28 cellular contexts compared by ENCODE assay signal in the genomic region with DNA sequence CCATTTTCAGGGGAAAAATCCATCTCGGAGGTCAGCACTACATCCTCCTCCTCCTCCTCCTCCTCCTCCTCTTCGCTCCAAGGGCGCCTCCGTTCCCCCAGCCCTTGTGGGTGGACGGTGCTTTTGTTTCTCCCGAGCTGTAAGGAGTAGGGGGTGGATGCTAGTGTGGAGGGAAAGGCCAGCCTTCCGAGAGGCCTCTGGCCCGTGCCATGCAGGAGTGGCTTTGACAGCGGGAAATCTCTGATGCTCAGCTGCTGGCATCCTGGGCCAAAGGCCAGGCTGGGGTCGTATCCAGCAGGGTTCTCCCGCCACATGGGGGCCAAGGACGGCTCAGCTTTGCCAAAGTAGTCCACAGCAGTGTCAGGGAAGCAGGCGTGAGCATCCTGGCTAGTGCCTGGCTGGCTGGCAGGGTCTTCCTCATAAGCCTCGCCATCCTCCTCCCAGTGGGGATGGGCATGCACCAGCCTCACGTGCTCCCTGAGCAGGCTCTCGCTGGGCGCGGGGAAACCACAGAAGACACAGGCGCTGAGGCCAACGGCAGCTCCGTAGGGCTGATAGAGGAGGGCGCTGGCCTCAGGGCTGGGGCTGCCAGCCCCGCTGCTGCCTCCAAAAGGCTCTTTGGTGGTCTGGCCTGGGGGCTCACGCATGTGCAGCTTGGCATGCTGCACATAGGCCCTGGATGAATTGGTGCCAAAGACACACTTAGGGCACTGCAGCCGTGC. TPM values are rescaled to one million over a fixed set of nuclear protein-coding genes. Genes with fewer than 3 reads are reported as not detected.
"Had no signal": no experiment of that assay in that cellular context is flagged by ENCODE, and none has a peak within 500 bp of the region (broad histone marks: within the 10 kb centered on the region; RNA-seq: fewer than 3 reads in every experiment).

No MANE protein-coding gene starts in this region.

- H3K9me3 Mint-ChIP-seq: activated CD4-positive, alpha-beta memory T cell treated with anti-CD3 and anti-CD28 coated beads, Interleukin-2, amount 10 ng/mL, durations not matched to agents 7 days and 5 days; activated CD4-positive, alpha-beta T cell treated with anti-CD3 and anti-CD28 coated beads, Interleukin-2, amount 10 ng/mL, durations not matched to agents 24 days and 14 days; activated naive CD4-positive, alpha-beta T cell treated with anti-CD3 and anti-CD28 coated beads for 36 hours; activated T-cell treated with anti-CD3 and anti-CD28 coated beads, Interleukin-2, amount 50 U/mL, for 72 hours; naive thymus-derived CD8-positive, alpha-beta T cell; T-helper 2 cell treated with Interferon-gamma antibody and Interleukin-4, amounts not matched to agents 5 μg/mL and 100 μg/mL, for 36 hours had no signal

- H3K36me3 ChIP-seq: pancreas had no signal

- H3K4me1 Mint-ChIP-seq: naive thymus-derived CD8-positive, alpha-beta T cell had no signal

- H3K27me3 Mint-ChIP-seq: activated CD4-positive, alpha-beta memory T cell treated with anti-CD3 and anti-CD28 coated beads, Interleukin-2, amount 10 ng/mL, durations not matched to agents 7 days and 5 days; activated CD4-positive, alpha-beta T cell treated with anti-CD3 and anti-CD28 coated beads, Interleukin-2, amount 10 ng/mL, durations not matched to agents 24 days and 14 days; naive thymus-derived CD8-positive, alpha-beta T cell had no signal

- H3K27ac Mint-ChIP-seq: activated CD4-positive, alpha-beta memory T cell treated with anti-CD3 and anti-CD28 coated beads, Interleukin-2, amount 10 ng/mL, durations not matched to agents 7 days and 5 days; activated CD4-positive, alpha-beta T cell treated with anti-CD3 and anti-CD28 coated beads, Interleukin-2, amount 10 ng/mL, durations not matched to agents 24 days and 14 days; activated naive CD4-positive, alpha-beta T cell treated with anti-CD3 and anti-CD28 coated beads for 36 hours; activated T-cell treated with anti-CD3 and anti-CD28 coated beads, Interleukin-2, amount 50 U/mL, for 72 hours; naive thymus-derived CD8-positive, alpha-beta T cell; T-helper 2 cell treated with Interferon-gamma antibody and Interleukin-4, amounts not matched to agents 5 μg/mL and 100 μg/mL, for 36 hours had no signal

- H3K9me3 ChIP-seq: body of pancreas, left lung, pancreas, tibial nerve had no signal

- H3K4me3 Mint-ChIP-seq: activated CD4-positive, alpha-beta memory T cell treated with anti-CD3 and anti-CD28 coated beads, Interleukin-2, amount 10 ng/mL, durations not matched to agents 7 days and 5 days; activated CD4-positive, alpha-beta T cell treated with anti-CD3 and anti-CD28 coated beads, Interleukin-2, amount 10 ng/mL, durations not matched to agents 24 days and 14 days; activated naive CD4-positive, alpha-beta T cell treated with anti-CD3 and anti-CD28 coated beads for 36 hours; activated T-cell treated with anti-CD3 and anti-CD28 coated beads, Interleukin-2, amount 50 U/mL, for 72 hours; naive thymus-derived CD8-positive, alpha-beta T cell; T-helper 2 cell treated with Interferon-gamma antibody and Interleukin-4, amounts not matched to agents 5 μg/mL and 100 μg/mL, for 36 hours had no signal

- H3K27ac ChIP-seq: cardiac muscle cell, left lung, pancreas, tibial nerve, VCaP had no signal

- H3K27me3 ChIP-seq: body of pancreas, cardiac muscle cell, left lung, pancreas, tibial nerve had no signal

- DNase-seq: activated CD4-positive, alpha-beta memory T cell treated with anti-CD3 and anti-CD28 coated beads, Interleukin-2, amount 10 ng/mL, durations not matched to agents 7 days and 5 days; activated CD4-positive, alpha-beta T cell treated with anti-CD3 and anti-CD28 coated beads, Interleukin-2, amount 10 ng/mL, durations not matched to agents 24 days and 14 days; activated effector memory CD4-positive, alpha-beta T cell treated with Interleukin-2 at 50 U/mL for 16 hours; activated naive CD4-positive, alpha-beta T cell treated with anti-CD3 and anti-CD28 coated beads for 36 hours; activated T-cell treated with anti-CD3 and anti-CD28 coated beads, Interleukin-2, amount 50 U/mL, for 72 hours; body of pancreas; effector CD4-positive, alpha-beta T cell; foreskin fibroblast; kidney glomerular epithelial cell; naive thymus-derived CD8-positive, alpha-beta T cell; pancreas; stimulated activated CD4-positive, alpha-beta T cell treated with anti-CD3 and anti-CD28 coated beads, Interleukin-12 subunit alpha, Interleukin-12 subunit beta, amount 100 ng/mL, for 4 hours; stimulated activated CD4-positive, alpha-beta T cell treated with anti-CD3 and anti-CD28 coated beads, Interleukin-4, amount 100 ng/mL, for 4 hours; stimulated activated naive CD8-positive, alpha-beta T cell treated with anti-CD3 and anti-CD28 coated beads, Interleukin-15, Interleukin-2, amounts not matched to agents 100 U/mL and 50 U/mL, for 24 hours had no signal

- ATAC-seq: activated CD4-positive, CD25-positive, alpha-beta regulatory T cell treated with anti-CD3 and anti-CD28 coated beads, Interleukin-2, amount 50 U/mL, for 24 hours; activated T-cell treated with anti-CD3 and anti-CD28 coated beads, Interleukin-2, amount 50 U/mL, for 72 hours; body of pancreas; left lung; naive thymus-derived CD8-positive, alpha-beta T cell; pancreas; right cardiac atrium; stimulated activated naive CD8-positive, alpha-beta T cell treated with anti-CD3 and anti-CD28 coated beads, Interleukin-15, Interleukin-2, amounts not matched to agents 100 U/mL and 50 U/mL, for 24 hours had no signal

- H3K4me1 ChIP-seq: left lung, pancreas had no signal

- H3K4me3 ChIP-seq: body of pancreas, cardiac muscle cell, left lung, lung, pancreas, tibial nerve had no signal

- H3K36me3 Mint-ChIP-seq: naive thymus-derived CD8-positive, alpha-beta T cell had no signal

RNA-seq across cellular contexts. Expression of a gene that starts 25.1 kb away (rescaled TPM):
- total RNA-seq: cardiac muscle cell, epithelial cell of proximal tubule, fibroblast of lung had no signal

RNA-seq across cellular contexts. Expression of a gene that starts 40.1 kb away (rescaled TPM):
- total RNA-seq: activated CD4-positive, alpha-beta T cell treated with anti-CD3 and anti-CD28 coated beads, Interleukin-2, amount 10 ng/mL, durations not matched to agents 24 days and 14 days; body of pancreas; cardiac muscle cell; chondrocyte; epithelial cell of proximal tubule; fibroblast of lung; left lung; lung; pulmonary artery endothelial cell; right cardiac atrium; skeletal muscle tissue; tibial nerve; urinary bladder had no signal
